ENCODE assay signal across 12 cellular contexts in the genomic region with DNA sequence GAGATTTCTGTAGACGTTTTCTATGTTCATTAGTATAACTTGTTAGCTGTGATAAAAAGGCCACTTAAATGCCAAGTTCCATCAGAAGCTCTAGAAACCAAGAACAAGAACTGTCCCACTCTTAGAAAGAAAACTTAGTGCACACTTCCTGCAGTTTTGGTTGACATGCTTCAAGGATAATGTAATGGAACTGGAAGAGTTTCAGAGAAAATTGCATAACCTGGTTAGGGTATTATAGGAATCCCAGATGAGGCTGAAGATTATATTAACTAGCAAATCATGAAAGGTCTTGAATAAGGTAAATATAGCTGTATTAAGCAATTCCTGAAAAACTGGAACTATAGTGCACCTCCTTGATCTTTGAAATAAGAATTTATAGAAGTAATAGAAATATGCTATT. TPM values are rescaled to one million over a fixed set of nuclear protein-coding genes. Genes with fewer than 3 reads are reported as not detected.
DNase-seq lines count a peak whose midpoint lies in the region; ATAC-seq and TF ChIP-seq lines count a peak whose summit lies in the region.
"Had no signal": no experiment of that assay in that cellular context is flagged by ENCODE, and none has a peak within 500 bp of the region (broad histone marks: within the 10 kb centered on the region; RNA-seq: fewer than 3 reads in every experiment).

No MANE protein-coding gene starts in this region.

- TF ChIP-seq POLR2A in HCT116 (IDR thresholded peaks at IDR 0.05; ENCODE audit: borderline replicate concordance, extremely low read depth, insufficient read depth, insufficient read length), result no peak
- no peak for TF ChIP-seq POLR2A in ovary (IDR thresholded peaks at IDR 0.05)

- H3K27me3 ChIP-seq in HCT116 (ENCODE audit: insufficient read depth, low read length), result no peaks in the 10 kb centered on the region
- no peaks in the 10 kb centered on the region for H3K27me3 ChIP-seq in foreskin keratinocyte
- H3K27me3 ChIP-seq in smooth muscle cell (ENCODE audit: low read depth), result no peaks in the 10 kb centered on the region
- H3K27me3 ChIP-seq in ovary, result no peaks in the 10 kb centered on the region

- H3K4me1 ChIP-seq in HCT116 (ENCODE audit: control insufficient read depth in 1 of 2, insufficient read depth in 2 of 2, low read length in 2 of 2), result peaks cover 52 to 66% of the 10 kb centered on the region in 2 experiments
- H3K4me1 ChIP-seq in foreskin keratinocyte, result peaks cover 57% of the 10 kb centered on the region
- peaks cover 71% of the 10 kb centered on the region for H3K4me1 ChIP-seq in smooth muscle cell (ENCODE audit: low read depth)
- peaks cover 5% of the 10 kb centered on the region for H3K4me1 ChIP-seq in ovary (ENCODE audit: insufficient read depth)

- DNase-seq in HCT116 (ENCODE audit: low read depth, low spot score) (no peak), amniotic epithelial cell (ENCODE audit: low read depth) (peak; percentile 71), foreskin keratinocyte (peak in 1 of 2 donors; percentile 66), smooth muscle cell (lab: John Stamatoyannopoulos, UW; ENCODE audit: unreplicated experiment) (no peak), ovary (no peak), NCI-H2029 (lab: John Stamatoyannopoulos, UW) (no peak), NCI-H2029 treated with DMSO at 0.1 percent for 48 hours (lab: John Stamatoyannopoulos, UW) (no peak), RWPE1 (ENCODE audit: low spot score) (no peak)
- DNase-seq: effector memory CD8-positive, alpha-beta T cell; naive thymus-derived CD8-positive, alpha-beta T cell; NCI-H2107 had no signal

- H3K79me2 ChIP-seq in HCT116 (ENCODE audit: insufficient read depth, low read length) (peaks cover 25% of the 10 kb centered on the region), smooth muscle cell (ENCODE audit: low read depth) (peaks cover 32% of the 10 kb centered on the region)

- no peak for TF ChIP-seq EP300 in ovary (IDR thresholded peaks at IDR 0.05)

- H4K20me1 ChIP-seq in HCT116 (ENCODE audit: insufficient read depth), result no peaks in the 10 kb centered on the region
- H4K20me1 ChIP-seq in smooth muscle cell (ENCODE audit: low read depth), result peaks cover 3% of the 10 kb centered on the region

- RAD21 ChIA-PET in HCT116 (lab: Charles Lee; ENCODE audit: low non-redundant PET in 1 of 2, low total read pairs in 2 of 2, uncharacterized antibody in 2 of 2, unreplicated experiment in 2 of 2), result no interaction called here

- TF ChIP-seq RAD21 in HCT116 (IDR thresholded peaks at IDR 0.05; ENCODE audit: low read depth), result no peak

- no peak overlapping the region for H2AFZ ChIP-seq in HCT116 (ENCODE audit: low read depth, low read length, poor library complexity, severe bottlenecking)
- H2AFZ ChIP-seq in smooth muscle cell (ENCODE audit: low read depth), result peak overlapping the region; percentile 52

- intact Hi-C loops in HCT116 (cut with micrococcal nuclease) (loop anchor here (5.0 kb wide), 1 partner anchor 166 kb away; a partner anchor contains a TSS), ovary (cut with DNase I) (loop anchor here in 3 of 4 donors (5.0 kb wide), 1 partner anchor 166 kb away; a partner anchor contains a TSS)

- ATAC-seq in HCT116, result no peak
- ATAC-seq in foreskin keratinocyte, result no peak
- ATAC-seq: effector memory CD8-positive, alpha-beta T cell; naive thymus-derived CD8-positive, alpha-beta T cell had no signal

- TF ChIP-seq CTCF in HCT116 (IDR thresholded peaks at IDR 0.05 in 2 of 3, conservative IDR thresholded peaks at IDR 0.05 in 1 of 3; ENCODE audit: borderline replicate concordance in 1 of 3, insufficient read depth in 1 of 3, low read depth in 2 of 3, low read length in 2 of 3), result no peak
- no peak for TF ChIP-seq CTCF in foreskin keratinocyte (conservative IDR thresholded peaks at IDR 0.05)
- no peak for TF ChIP-seq CTCF in smooth muscle cell (IDR thresholded peaks at IDR 0.05; ENCODE audit: borderline replicate concordance, insufficient read depth, poor library complexity, severe bottlenecking)
- TF ChIP-seq CTCF in ovary (IDR thresholded peaks at IDR 0.05), result no peak
- TF ChIP-seq CTCF in RWPE1 (conservative IDR thresholded peaks at IDR 0.05; ENCODE audit: low read depth), result no peak

- H3K9ac ChIP-seq in HCT116 (ENCODE audit: low read length) (no peak overlapping the region), smooth muscle cell (ENCODE audit: low read depth) (no peak overlapping the region)
- H3K9ac ChIP-seq: KMS-11 had no signal

- H3K9me2 ChIP-seq in HCT116 (ENCODE audit: insufficient read depth), result no peaks in the 10 kb centered on the region

- H3K36me3 ChIP-seq in HCT116 (ENCODE audit: control insufficient read depth in 1 of 2, insufficient read depth in 2 of 2, low read length in 2 of 2) (no peaks in the 10 kb centered on the region), smooth muscle cell (ENCODE audit: low read depth) (no peaks in the 10 kb centered on the region), ovary (no peaks in the 10 kb centered on the region)

- CTCF ChIA-PET in HCT116 (lab: Charles Lee), result no interaction called here
- CTCF ChIA-PET in RWPE1 (lab: Yijun Ruan, JAX), result no interaction called here

- 31% methylated on average over 1 of the region's 1 CpG for WGBS in smooth muscle cell (ENCODE audit: low lambda C conversion rate)
- WGBS in ovary, 3 donors, result 48 to 64% (median 61%) methylated on average over 1 of the region's 1 CpG

- BruUV-seq in HCT116 (replicated peaks; lab: Mats Ljungman, UMichigan), result no TSS peak

- H3K4me2 ChIP-seq in HCT116 (ENCODE audit: low read length) (peak overlapping the region; percentile 92; the same call in 1 of the 2 replicates), smooth muscle cell (peak overlapping the region; percentile 94)
- H3K4me2 ChIP-seq: KMS-11 had no signal

- POLR2A ChIA-PET in HCT116 (lab: Charles Lee) (no interaction called here), RWPE1 (lab: Yijun Ruan, JAX; ENCODE audit: low non-redundant PET) (no interaction called here)

- H3K9me3 ChIP-seq in HCT116 (ENCODE audit: control insufficient read depth in 1 of 2, insufficient read depth in 1 of 2, low read depth in 1 of 2, low read length in 2 of 2) (no peaks in the 10 kb centered on the region), smooth muscle cell (replicated peaks; ENCODE audit: low read depth) (no peaks in the 10 kb centered on the region), ovary (no peaks in the 10 kb centered on the region)

- H3K4me3 ChIP-seq in HCT116 (replicated peaks in 1 of 2; ENCODE audit: low read depth in 1 of 2, low read length in 2 of 2) (no peak overlapping the region), smooth muscle cell (peak overlapping the region; percentile 78), ovary (no peak overlapping the region)

- peaks cover 13% of the 10 kb centered on the region for H3F3A ChIP-seq in smooth muscle cell (ENCODE audit: low read depth)

- no peak overlapping the region for H3K27ac ChIP-seq in HCT116 (ENCODE audit: low read depth, low read length)
- peak overlapping the region; percentile 7 for H3K27ac ChIP-seq in foreskin keratinocyte
- peak overlapping the region; percentile 86 for H3K27ac ChIP-seq in smooth muscle cell (ENCODE audit: low read depth)
- no peak overlapping the region for H3K27ac ChIP-seq in ovary
- no peak overlapping the region for H3K27ac ChIP-seq in RWPE1
- H3K27ac ChIP-seq: KMS-11 had no signal

TF ChIP-seq in HCT116, 20 proteins besides CTCF, POLR2A, EP300 and RAD21 (continues in another document):
- TF ChIP-seq JUND (IDR thresholded peaks at IDR 0.05) (no peak), TCF7L2 (IDR thresholded peaks at IDR 0.05; ENCODE audit: borderline replicate concordance, extremely low read depth, insufficient read depth, insufficient read length) (no peak), ZNF274 (IDR thresholded peaks at IDR 0.05; ENCODE audit: low read depth, low read length) (no peak), EZH2phosphoT487 (IDR thresholded peaks at IDR 0.05; ENCODE audit: borderline replicate concordance) (no peak), EZH2 (IDR thresholded peaks at IDR 0.05) (no peak), YY1 (IDR thresholded peaks at IDR 0.05; ENCODE audit: extremely low read depth, insufficient replicate concordance, low read depth, low read length) (no peak), EGR1 (IDR thresholded peaks at IDR 0.05; ENCODE audit: low read depth) (no peak), ZFX (IDR thresholded peaks at IDR 0.05) (no peak), SP1 (IDR thresholded peaks at IDR 0.05; ENCODE audit: low read depth) (no peak)
- TF ChIP-seq, protein P1, sequence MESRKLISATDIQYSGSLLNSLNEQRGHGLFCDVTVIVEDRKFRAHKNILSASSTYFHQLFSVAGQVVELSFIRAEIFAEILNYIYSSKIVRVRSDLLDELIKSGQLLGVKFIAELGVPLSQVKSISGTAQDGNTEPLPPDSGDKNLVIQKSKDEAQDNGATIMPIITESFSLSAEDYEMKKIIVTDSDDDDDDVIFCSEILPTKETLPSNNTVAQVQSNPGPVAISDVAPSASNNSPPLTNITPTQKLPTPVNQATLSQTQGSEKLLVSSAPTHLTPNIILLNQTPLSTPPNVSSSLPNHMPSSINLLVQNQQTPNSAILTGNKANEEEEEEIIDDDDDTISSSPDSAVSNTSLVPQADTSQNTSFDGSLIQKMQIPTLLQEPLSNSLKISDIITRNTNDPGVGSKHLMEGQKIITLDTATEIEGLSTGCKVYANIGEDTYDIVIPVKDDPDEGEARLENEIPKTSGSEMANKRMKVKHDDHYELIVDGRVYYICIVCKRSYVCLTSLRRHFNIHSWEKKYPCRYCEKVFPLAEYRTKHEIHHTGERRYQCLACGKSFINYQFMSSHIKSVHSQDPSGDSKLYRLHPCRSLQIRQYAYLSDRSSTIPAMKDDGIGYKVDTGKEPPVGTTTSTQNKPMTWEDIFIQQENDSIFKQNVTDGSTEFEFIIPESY (IDR thresholded peaks at IDR 0.05; ENCODE audit: extremely low read depth, insufficient replicate concordance, low read length), result no peak
- TF ChIP-seq, protein P2, sequence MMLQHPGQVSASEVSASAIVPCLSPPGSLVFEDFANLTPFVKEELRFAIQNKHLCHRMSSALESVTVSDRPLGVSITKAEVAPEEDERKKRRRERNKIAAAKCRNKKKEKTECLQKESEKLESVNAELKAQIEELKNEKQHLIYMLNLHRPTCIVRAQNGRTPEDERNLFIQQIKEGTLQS (IDR thresholded peaks at IDR 0.05), result no peak
- TF ChIP-seq, protein P3, sequence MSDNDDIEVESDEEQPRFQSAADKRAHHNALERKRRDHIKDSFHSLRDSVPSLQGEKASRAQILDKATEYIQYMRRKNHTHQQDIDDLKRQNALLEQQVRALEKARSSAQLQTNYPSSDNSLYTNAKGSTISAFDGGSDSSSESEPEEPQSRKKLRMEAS (IDR thresholded peaks at IDR 0.05), result no peak

RNA-seq across cellular contexts. Expression of a gene that starts 1.8 kb away (rescaled TPM):
- total RNA-seq in HCT116 (2021; ENCODE audit: unreplicated experiment) (27.6 TPM), foreskin keratinocyte (40.4 and 45.2 TPM in 2 replicates), smooth muscle cell (80.4 and 104 TPM in 2 replicates), ovary (10 to 100 TPM; 29.0 to 76.2 (median 47.9) TPM)
- 4.0 and 4.9 TPM in 2 replicates for polyA plus RNA-seq in HCT116 (2012)
- polyA plus RNA-seq in foreskin keratinocyte (2.8 and 3.3 TPM in 2 replicates), smooth muscle cell (62.7 and 76.0 TPM in 2 replicates), ovary (10 to 100 TPM in 1 of 2 donors, 1 to 10 TPM in 1; 9.8 to 21.4 TPM)

Comparison
In these comparisons a context has a peak if more than half of its experiments do, and no peak if none do; other contexts are left out.
1. H3K27ac ChIP-seq: peak in foreskin keratinocyte (single experiment) and smooth muscle cell (single experiment); none in HCT116 (single experiment), ovary (0 of 2) and RWPE1 (single experiment).